In genomic region chr7:139034336-139034735, GRCh38 we compare ENCODE assay signal across 9 cellular contexts. TPM values are rescaled to one million over a fixed set of nuclear protein-coding genes. Genes with fewer than 3 reads are reported as not detected.
DNase-seq lines count a peak whose midpoint lies in the region; ATAC-seq and TF ChIP-seq lines count a peak whose summit lies in the region.
"Had no signal": no experiment of that assay in that cellular context is flagged by ENCODE, and none has a peak within 500 bp of the region (broad histone marks: within the 10 kb centered on the region; RNA-seq: fewer than 3 reads in every experiment).

No MANE protein-coding gene starts in this region.

- peaks cover 36% of the 10 kb centered on the region for H3K4me1 Mint-ChIP-seq in activated CD8-positive, alpha-beta T cell treated with anti-CD3 and anti-CD28 coated beads, Interleukin-2, amount 10 ng/mL, durations not matched to agents 7 days and 5 days (ENCODE audit: low read depth)

- peak overlapping the region; percentile 25 for H3K27ac Mint-ChIP-seq in activated CD8-positive, alpha-beta T cell treated with anti-CD3 and anti-CD28 coated beads, Interleukin-2, amount 10 ng/mL, durations not matched to agents 7 days and 5 days

- DNase-seq in AG04449 (ENCODE audit: low read depth, low spot score) (no peak), GM12865 (ENCODE audit: low read depth) (no peak), fibroblast of villous mesenchyme (ENCODE audit: low read depth) (no peak), ovary (no peak), NCI-H1092 treated with DMSO at 0.1 percent for 48 hours (lab: John Stamatoyannopoulos, UW) (no peak), activated gamma-delta T cell treated with Interleukin-2 at 50 U/mL for 16 hours (no peak)
- no peak for DNase-seq in activated CD8-positive, alpha-beta T cell treated with anti-CD3 and anti-CD28 coated beads, Interleukin-2, amount 10 ng/mL, durations not matched to agents 7 days and 5 days
- DNase-seq: Right ventricle myocardium superior had no signal

- no peak for TF ChIP-seq CTCF in AG04449 (IDR thresholded peaks at IDR 0.05; ENCODE audit: insufficient read depth, low read length, missing control alignments)
- no peak for TF ChIP-seq CTCF in GM12865 (IDR thresholded peaks at IDR 0.05; ENCODE audit: insufficient read depth, low read depth, low read length, missing control alignments)
- no peak for TF ChIP-seq CTCF in fibroblast of villous mesenchyme (IDR thresholded peaks at IDR 0.05; ENCODE audit: insufficient read depth, low read depth, low read length)
- TF ChIP-seq CTCF in ovary (IDR thresholded peaks at IDR 0.05): no peak

- H3K4me3 Mint-ChIP-seq in activated CD8-positive, alpha-beta T cell treated with anti-CD3 and anti-CD28 coated beads, Interleukin-2, amount 10 ng/mL, durations not matched to agents 7 days and 5 days: peak overlapping the region; percentile 83

- ATAC-seq in activated CD8-positive, alpha-beta T cell treated with anti-CD3 and anti-CD28 coated beads, Interleukin-2, amount 10 ng/mL, durations not matched to agents 7 days and 5 days: no peak
- ATAC-seq in HG03354 (IDR thresholded peaks at IDR 0.05; ENCODE audit: poor library complexity, severe bottlenecking, unreplicated experiment): no peak

- H3K9me3 Mint-ChIP-seq in activated CD8-positive, alpha-beta T cell treated with anti-CD3 and anti-CD28 coated beads, Interleukin-2, amount 10 ng/mL, durations not matched to agents 7 days and 5 days (ENCODE audit: insufficient read depth): no peaks in the 10 kb centered on the region

- no peaks in the 10 kb centered on the region for H3K9me3 ChIP-seq in ovary

- no peaks in the 10 kb centered on the region for H3K27me3 ChIP-seq in ovary

- H3K27me3 Mint-ChIP-seq in activated CD8-positive, alpha-beta T cell treated with anti-CD3 and anti-CD28 coated beads, Interleukin-2, amount 10 ng/mL, durations not matched to agents 7 days and 5 days (ENCODE audit: low read depth): peaks cover 5% of the 10 kb centered on the region

- H3K36me3 ChIP-seq in ovary: no peaks in the 10 kb centered on the region

- H3K4me3 ChIP-seq in AG04449 (ENCODE audit: low read depth, low read length) (peak overlapping the region; percentile 80), GM12865 (ENCODE audit: low read depth, low read length) (peak overlapping the region; percentile 72), fibroblast of villous mesenchyme (ENCODE audit: low read depth, low read length) (peak overlapping the region; percentile 73), ovary (no peak overlapping the region)

- POLR2A ChIA-PET in AG04449 (lab: Yijun Ruan, JAX): interaction anchor here (0.5 to 0.6 kb wide), 2 partner anchors 128 to 532 kb away, joined by 3 to 4 read pairs; no protein-coding TSS in a partner anchor
- POLR2A ChIA-PET in activated CD8-positive, alpha-beta T cell treated with anti-CD3 and anti-CD28 coated beads, Interleukin-2, amount 10 ng/mL, durations not matched to agents 7 days and 5 days (lab: Charles Lee): interaction anchor here (1.0 kb wide), 1 partner anchor 148 kb away, joined by 3 read pairs; no protein-coding TSS in a partner anchor

- no peak overlapping the region for H3K27ac ChIP-seq in ovary

- 74 to 80% (median 74%) methylated on average over 5 of the region's 5 CpGs for WGBS in ovary, 3 donors

- CTCF ChIA-PET in AG04449 (lab: Yijun Ruan, JAX): interaction anchor here (1.0 to 5.8 kb wide), 5 partner anchors 10 to 44 kb away, joined by 3 to 33 read pairs (median 12); no protein-coding TSS in a partner anchor
- CTCF ChIA-PET in activated CD8-positive, alpha-beta T cell treated with anti-CD3 and anti-CD28 coated beads, Interleukin-2, amount 10 ng/mL, durations not matched to agents 7 days and 5 days (lab: Charles Lee): interaction anchor here (1.4 to 1.8 kb wide), 4 partner anchors 11 to 35 kb away, joined by 3 to 5 read pairs (median 4); no protein-coding TSS in a partner anchor

- intact Hi-C loops in ovary (cut with DNase I): no loop called here

- no peak for TF ChIP-seq POLR2A in ovary (IDR thresholded peaks at IDR 0.05)

- TF ChIP-seq EP300 in ovary (IDR thresholded peaks at IDR 0.05): no peak

- H3K4me1 ChIP-seq in ovary (ENCODE audit: insufficient read depth): peaks cover 2% of the 10 kb centered on the region

- H3K36me3 Mint-ChIP-seq in activated CD8-positive, alpha-beta T cell treated with anti-CD3 and anti-CD28 coated beads, Interleukin-2, amount 10 ng/mL, durations not matched to agents 7 days and 5 days (ENCODE audit: low read depth): peaks cover 33% of the 10 kb centered on the region

RNA-seq across cellular contexts. Expression of gene ZC3HAV1L, which starts 1.5 kb away (rescaled TPM):
- 10 to 100 TPM; 17.3 to 20.2 TPM for total RNA-seq in activated CD8-positive, alpha-beta T cell treated with anti-CD3 and anti-CD28 coated beads, Interleukin-2, amount 10 ng/mL, durations not matched to agents 7 days and 5 days
- 13.9 and 21.2 TPM in 2 replicates for total RNA-seq in fibroblast of villous mesenchyme
- 10 to 100 TPM; 21.3 to 46.4 (median 25.2) TPM for total RNA-seq in ovary
- 1 to 10 TPM; 2.6 to 7.0 TPM for polyA plus RNA-seq in ovary

RNA-seq across cellular contexts. Expression of gene KIAA1549, which starts 53.1 kb away (rescaled TPM):
- 1 to 10 TPM; 1.2 to 1.5 TPM for total RNA-seq in activated CD8-positive, alpha-beta T cell treated with anti-CD3 and anti-CD28 coated beads, Interleukin-2, amount 10 ng/mL, durations not matched to agents 7 days and 5 days
- total RNA-seq in fibroblast of villous mesenchyme (1.6 and 2.6 TPM in 2 replicates), ovary (1 to 10 TPM; 1.3 to 5.0 (median 4.0) TPM)
- polyA plus RNA-seq in ovary: 1 to 10 TPM; 1.2 to 2.5 TPM
